8 cellular contexts compared by ENCODE assay signal in the genomic region with DNA sequence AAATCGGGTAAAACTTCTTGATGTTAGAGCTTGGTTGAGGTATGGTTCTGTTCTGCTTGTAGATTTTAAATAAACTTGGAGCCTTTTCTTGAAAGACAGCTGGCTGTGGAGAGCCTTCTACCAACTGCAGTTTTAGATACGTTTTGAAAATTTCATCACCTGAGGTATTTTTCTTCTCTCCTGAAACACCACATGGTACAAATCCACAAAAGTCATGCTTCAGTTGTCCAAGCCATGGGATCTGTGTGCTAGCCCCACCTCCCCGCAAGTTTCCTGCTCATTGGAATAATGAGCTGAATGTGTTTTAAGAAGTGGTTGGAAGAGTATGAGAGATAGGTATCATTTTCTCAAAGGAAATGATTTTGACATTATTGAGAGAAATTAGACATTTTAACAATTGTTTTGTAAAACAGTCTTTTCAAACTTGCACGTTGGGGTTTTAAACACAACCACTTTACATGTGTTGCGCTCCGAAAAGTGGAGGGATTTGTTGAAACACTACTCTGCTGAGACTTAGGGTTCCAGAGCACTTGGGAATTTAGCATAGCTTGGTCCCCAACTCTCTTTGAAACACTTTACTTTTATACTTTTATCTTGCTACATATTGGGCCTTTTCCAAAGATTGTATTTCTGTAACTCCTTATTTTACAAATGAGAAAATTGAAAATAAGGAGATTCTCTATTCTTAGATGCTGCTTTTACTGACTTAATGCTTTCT. TPM values are rescaled to one million over a fixed set of nuclear protein-coding genes. Genes with fewer than 3 reads are reported as not detected.
A peak's percentile ranks its signal among the peaks of the same experiment; 100 is the strongest.
DNase-seq lines count a peak whose midpoint lies in the region; ATAC-seq and TF ChIP-seq lines count a peak whose summit lies in the region.

No MANE protein-coding gene starts in this region.

- H2AFZ ChIP-seq in KMS-11 (ENCODE audit: low read depth): peak overlapping the region; percentile 18; the same call in 1 of the 2 replicates

- in situ Hi-C loops in astrocyte of the cerebellum (cut with HindIII; ENCODE audit: low sequenced_read_pairs): no loop called here

- no peaks in the 10 kb centered on the region for H3K27me3 ChIP-seq in KMS-11 (ENCODE audit: insufficient read depth, low read depth)
- H3K27me3 ChIP-seq in left lung: no peaks in the 10 kb centered on the region
- H3K27me3 ChIP-seq in thymus (ENCODE audit: control insufficient read depth, insufficient read depth): no peaks in the 10 kb centered on the region

- WGBS in thymus: 40% methylated on average over 6 of the region's 6 CpGs

- H3K4me1 ChIP-seq in KMS-11 (ENCODE audit: low read depth, poor library complexity, severe bottlenecking) (peaks cover 13% of the 10 kb centered on the region), left lung (peaks cover 18 to 54% of the 10 kb centered on the region in 2 donors), thymus (ENCODE audit: control insufficient read depth, insufficient read depth, low read length) (peaks cover 9% of the 10 kb centered on the region)

- peak overlapping the region; percentile 90 for H3K4me2 ChIP-seq in KMS-11

- TF ChIP-seq CTCF in KMS-11 (conservative IDR thresholded peaks at IDR 0.05; ENCODE audit: low read depth, low read length) (no peak), astrocyte of the cerebellum (IDR thresholded peaks at IDR 0.05; ENCODE audit: low read depth, low read length, missing control alignments) (no peak), left lung (IDR thresholded peaks at IDR 0.05) (no peak)

- intact Hi-C loops in left lung (cut with DNase I): no loop called here

- H3K9ac ChIP-seq in KMS-11: peak overlapping the region; percentile 62; the same call in 1 of the 2 replicates

- no peaks in the 10 kb centered on the region for H3K36me3 ChIP-seq in KMS-11 (ENCODE audit: insufficient read depth)
- H3K36me3 ChIP-seq in left lung: no peaks in the 10 kb centered on the region
- H3K36me3 ChIP-seq in thymus (ENCODE audit: control insufficient read depth, insufficient read depth): no peaks in the 10 kb centered on the region

- H3K27ac ChIP-seq in KMS-11 (peak overlapping the region; percentile 63), left lung (peak overlapping the region; percentile 100), thymus (ENCODE audit: low read depth) (no peak overlapping the region)

- ATAC-seq in left lung (no peak), GM21717 (IDR thresholded peaks at IDR 0.05; ENCODE audit: unreplicated experiment) (no peak), GM18909 (IDR thresholded peaks at IDR 0.05; ENCODE audit: poor library complexity, unreplicated experiment) (no peak)

- H3K9me3 ChIP-seq in left lung (no peaks in the 10 kb centered on the region), thymus (ENCODE audit: control insufficient read depth) (no peaks in the 10 kb centered on the region)

- peaks cover 52% of the 10 kb centered on the region; the same call in 1 of the 2 replicates for H3K79me2 ChIP-seq in KMS-11 (ENCODE audit: insufficient read depth, low read depth)

- H3K4me3 ChIP-seq in KMS-11 (IDR thresholded peaks at IDR 0.05; ENCODE audit: insufficient read depth, low read depth, low read length) (no peak overlapping the region), astrocyte of the cerebellum (ENCODE audit: low read depth, low read length) (peak overlapping the region; percentile 75), left lung (peak overlapping the region; percentile 61 to 80), thymus (ENCODE audit: low read length) (peak overlapping the region; percentile 96)

- H4K20me1 ChIP-seq in KMS-11 (ENCODE audit: insufficient read depth): no peaks in the 10 kb centered on the region

- DNase-seq in EL: peak; percentile 18
- no peak for DNase-seq in astrocyte of the cerebellum (ENCODE audit: low read depth)
- DNase-seq in left lung: no peak
- no peak for DNase-seq in dedifferentiated amniotic fluid mesenchymal stem cell (ENCODE audit: extremely low spot score)

RNA-seq across cellular contexts. Expression of a gene that starts 1.5 kb away (rescaled TPM):
- 10 to 100 TPM; 54.1 to 56.2 TPM for total RNA-seq in left lung
- polyA plus RNA-seq in thymus: 41.6 TPM
